In the genomic region with DNA sequence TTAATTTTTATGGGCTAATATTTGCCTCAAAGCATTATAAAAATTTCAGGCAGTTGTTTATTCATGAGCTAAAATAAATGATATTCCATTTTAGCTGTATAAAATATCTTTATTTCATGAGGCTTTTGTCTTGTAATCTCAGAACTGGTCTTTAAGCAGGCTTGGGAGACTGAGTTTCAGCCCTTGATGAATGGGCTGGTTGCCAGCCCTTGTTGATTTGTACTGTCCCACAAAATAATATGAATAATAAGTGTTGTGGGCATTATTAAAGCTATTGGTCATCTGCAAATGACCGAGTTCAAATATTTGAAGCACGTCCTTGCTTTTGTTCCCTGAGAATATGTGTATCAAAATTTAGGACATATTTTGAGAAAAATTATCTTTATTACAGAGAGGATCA, we compare ENCODE assay signal across 18 cellular contexts.
"Had no signal": no experiment of that assay in that cellular context is flagged by ENCODE, and none has a peak within 500 bp of the region (broad histone marks: within the 10 kb centered on the region; RNA-seq: fewer than 3 reads in every experiment).

No MANE protein-coding gene starts in this region.

- H3K27ac ChIP-seq: RWPE1 had no signal

- DNase-seq: KBM-7, NCI-H1092, NCI-H1105 treated with DMSO at 0.1 percent for 48 hours, NCI-H1417 treated with DMSO at 0.1 percent for 48 hours, NCI-H146, NCI-H1694 treated with DMSO at 0.1 percent for 48 hours, NCI-H1930, NCI-H2081, NCI-H2107, NCI-H226, NCI-H446, NCI-H510A, NCI-H524 treated with DMSO at 0.1 percent for 48 hours, NCI-H69, NCI-H774, SHP77, SK-N-SH had no signal
